In genomic region chr3:50627407-50628051, GRCh38 we compare ENCODE assay signal across 6 cellular contexts. TPM values are rescaled to one million over a fixed set of nuclear protein-coding genes. Genes with fewer than 3 reads are reported as not detected.
DNase-seq lines count a peak whose midpoint lies in the region; ATAC-seq and TF ChIP-seq lines count a peak whose summit lies in the region.

No MANE protein-coding gene starts in this region.

- no peak overlapping the region for H2AFZ ChIP-seq in smooth muscle cell (ENCODE audit: low read depth)

- no peaks in the 10 kb centered on the region for H3K9me3 ChIP-seq in smooth muscle cell (replicated peaks; ENCODE audit: low read depth)

- TF ChIP-seq CTCF in NB4 (IDR thresholded peaks at IDR 0.05; ENCODE audit: low read depth, low read length): no peak
- peak; percentile 30 for TF ChIP-seq CTCF in epithelial cell of esophagus (IDR thresholded peaks at IDR 0.05; ENCODE audit: insufficient read depth, low read depth, low read length, missing control alignments)
- TF ChIP-seq CTCF in smooth muscle cell (IDR thresholded peaks at IDR 0.05; ENCODE audit: borderline replicate concordance, insufficient read depth, poor library complexity, severe bottlenecking): peak; percentile 11

- no peak for ATAC-seq in HG03565 (IDR thresholded peaks at IDR 0.05; ENCODE audit: unreplicated experiment)

- H3K79me2 ChIP-seq in smooth muscle cell (ENCODE audit: low read depth): no peaks in the 10 kb centered on the region

- H3K4me3 ChIP-seq in NB4 (ENCODE audit: low read depth, low read length): no peak overlapping the region
- no peak overlapping the region for H3K4me3 ChIP-seq in epithelial cell of esophagus (ENCODE audit: low read length)
- no peak overlapping the region for H3K4me3 ChIP-seq in smooth muscle cell

- H3K4me1 ChIP-seq in smooth muscle cell (ENCODE audit: low read depth): peaks cover 37% of the 10 kb centered on the region

- no peaks in the 10 kb centered on the region for H3F3A ChIP-seq in smooth muscle cell (ENCODE audit: low read depth)

- H3K27me3 ChIP-seq in smooth muscle cell (ENCODE audit: low read depth): no peaks in the 10 kb centered on the region

- H3K36me3 ChIP-seq in smooth muscle cell (ENCODE audit: low read depth): no peaks in the 10 kb centered on the region

- 41% methylated on average over 6 of the region's 6 CpGs for WGBS in smooth muscle cell (ENCODE audit: low lambda C conversion rate)

- peak overlapping the region; percentile 12 for H3K27ac ChIP-seq in smooth muscle cell (ENCODE audit: low read depth)

- H3K4me2 ChIP-seq in smooth muscle cell: no peak overlapping the region

- peak; percentile 50 for DNase-seq in DMS 273 (lab: John Stamatoyannopoulos, UW; ENCODE audit: unreplicated experiment)
- peak; percentile 72 for DNase-seq in NB4 (ENCODE audit: low read depth)
- DNase-seq in epithelial cell of esophagus (ENCODE audit: low read depth): peak; percentile 91
- DNase-seq in smooth muscle cell (lab: John Stamatoyannopoulos, UW; ENCODE audit: unreplicated experiment): no peak
- DNase-seq in NCI-H446 (lab: John Stamatoyannopoulos, UW): no peak

- H4K20me1 ChIP-seq in smooth muscle cell (ENCODE audit: low read depth): peaks cover 14% of the 10 kb centered on the region

- no peak overlapping the region for H3K9ac ChIP-seq in smooth muscle cell (ENCODE audit: low read depth)

- no peak for TF ChIP-seq POLR2A in NB4 (IDR thresholded peaks at IDR 0.05; ENCODE audit: extremely low read depth, insufficient read length)

RNA-seq across cellular contexts. Expression of gene MAPKAPK3, which starts 10.6 kb away (rescaled TPM):
- 17.1 and 20.2 TPM in 2 replicates for total RNA-seq in smooth muscle cell
- 18.7 and 23.7 TPM in 2 replicates for polyA plus RNA-seq in smooth muscle cell

RNA-seq across cellular contexts. Expression of gene CISH, which starts 16.0 kb away (rescaled TPM):
- 1.8 and 3.0 TPM in 2 replicates for total RNA-seq in smooth muscle cell
- polyA plus RNA-seq in smooth muscle cell: 12.4 and 15.9 TPM in 2 replicates

RNA-seq across cellular contexts. Expression of gene DOCK3, which starts 47.2 kb away (rescaled TPM):
- 1.5 and 2.2 TPM in 2 replicates for total RNA-seq in smooth muscle cell
- 0.29 and 1.4 TPM in 2 replicates for polyA plus RNA-seq in smooth muscle cell

RNA-seq across cellular contexts. Expression of gene HEMK1, which starts 58.2 kb away (rescaled TPM):
- 6.5 and 15.3 TPM in 2 replicates for total RNA-seq in smooth muscle cell
- polyA plus RNA-seq in smooth muscle cell: 26.4 and 28.3 TPM in 2 replicates

RNA-seq across cellular contexts. Expression of gene C3orf18, which starts 60.0 kb away (rescaled TPM):
- total RNA-seq in smooth muscle cell: 6.6 and 8.7 TPM in 2 replicates
- polyA plus RNA-seq in smooth muscle cell: 18.9 and 20.0 TPM in 2 replicates

Comparison
In these comparisons a context has a peak if more than half of its experiments do, and no peak if none do; other contexts are left out.
1. DNase-seq: peak in DMS 273 (single experiment), NB4 (single experiment) and epithelial cell of esophagus (single experiment); none in smooth muscle cell (single experiment) and NCI-H446 (0 of 2).